Comparison of ENCODE assay signal across 18 cellular contexts in the genomic region with DNA sequence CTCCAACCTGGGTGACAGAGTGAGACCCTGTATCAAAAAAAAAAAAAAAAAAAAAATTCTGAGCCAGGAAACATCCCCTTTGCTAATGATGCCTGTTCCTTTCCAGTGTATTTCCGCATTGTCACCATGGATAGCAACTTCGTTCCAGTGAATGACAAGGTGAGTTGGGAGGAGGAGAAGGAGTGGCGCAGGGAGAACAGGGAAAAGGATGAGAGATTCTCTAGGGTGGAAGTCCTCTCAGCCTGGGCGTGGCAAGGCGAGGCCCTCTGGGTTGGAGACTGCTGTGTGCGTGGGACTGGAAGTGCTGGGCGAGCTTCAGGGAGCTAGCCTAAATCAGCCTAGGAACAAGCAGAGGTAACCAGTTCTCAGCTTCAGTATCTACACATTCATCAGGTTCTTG. TPM values are rescaled to one million over a fixed set of nuclear protein-coding genes. Genes with fewer than 3 reads are reported as not detected.
A peak's percentile ranks its signal among the peaks of the same experiment; 100 is the strongest.
DNase-seq lines count a peak whose midpoint lies in the region; TF ChIP-seq lines count a peak whose summit lies in the region.
"Had no signal": no experiment of that assay in that cellular context is flagged by ENCODE, and none has a peak within 500 bp of the region (broad histone marks: within the 10 kb centered on the region; RNA-seq: fewer than 3 reads in every experiment).

No MANE protein-coding gene starts in this region.

- peak overlapping the region; percentile 97 for H3K18ac ChIP-seq in trophoblast cell (ENCODE audit: low read length)

- WGBS in trophoblast cell (ENCODE audit: extremely low coverage, insufficient coverage, insufficient read length), result no CpG with 5 or more reads among the region's 7 CpGs
- WGBS in spleen, 5 donors, result 86 to 95% (median 91%) methylated on average over 7 of the region's 7 CpGs

- H3K9me3 ChIP-seq in trophoblast cell (ENCODE audit: insufficient read depth, low read depth, low read length) (no peaks in the 10 kb centered on the region), spleen (peaks cover 0 to 15% (median 6%) of the 10 kb centered on the region in 8 donors)
- H3K9me3 ChIP-seq: SJCRH30 had no signal

- peaks cover 4% of the 10 kb centered on the region for H3K79me2 ChIP-seq in trophoblast cell (ENCODE audit: control insufficient read depth, insufficient read depth, low read length, poor library complexity)

- peaks cover 27% of the 10 kb centered on the region for H3K79me1 ChIP-seq in trophoblast cell (ENCODE audit: low read length)

- no peak overlapping the region for H3K9ac ChIP-seq in trophoblast cell (ENCODE audit: low read length)
- H3K9ac ChIP-seq: GM23248, KMS-11 had no signal

- peak overlapping the region; percentile 91 for H3K14ac ChIP-seq in trophoblast cell (ENCODE audit: low read length)

- TF ChIP-seq CTCF in C4-2B (conservative IDR thresholded peaks at IDR 0.05) (no peak), epithelial cell of esophagus (IDR thresholded peaks at IDR 0.05; ENCODE audit: insufficient read depth, low read depth, low read length, missing control alignments) (no peak), spleen (IDR thresholded peaks at IDR 0.05 in 8 of 11, conservative IDR thresholded peaks at IDR 0.05 in 3 of 11) (no peak)

- peak overlapping the region; percentile 97 for H2BK120ac ChIP-seq in trophoblast cell (ENCODE audit: insufficient read depth, low read length, poor library complexity)

- peak overlapping the region; percentile 85 for H4K8ac ChIP-seq in trophoblast cell (ENCODE audit: low read depth, low read length)

- no peaks in the 10 kb centered on the region for H3K27me3 ChIP-seq in trophoblast cell (ENCODE audit: insufficient read depth, low read length)
- H3K27me3 ChIP-seq in spleen (replicated peaks in 1 of 7), result no peaks in the 10 kb centered on the region
- H3K27me3 ChIP-seq: SJCRH30 had no signal

- no peak overlapping the region for H2AFZ ChIP-seq in trophoblast cell (ENCODE audit: insufficient read depth, low read length, poor library complexity)
- H2AFZ ChIP-seq: GM23248 had no signal

- peak overlapping the region; percentile 96 for H2AK5ac ChIP-seq in trophoblast cell (ENCODE audit: low read length)

- H2BK12ac ChIP-seq in trophoblast cell (ENCODE audit: low read length), result peak overlapping the region; percentile 98

- H3K4me2 ChIP-seq in trophoblast cell (ENCODE audit: low read length), result no peak overlapping the region
- H3K4me2 ChIP-seq: KMS-11 had no signal

- peak overlapping the region; percentile 57 for H4K12ac ChIP-seq in trophoblast cell (ENCODE audit: low read depth, low read length)

- no peak for TF ChIP-seq POLR2A in spleen (IDR thresholded peaks at IDR 0.05)

- DNase-seq in LoVo (ENCODE audit: low spot score), result peak; percentile 36
- peak; percentile 22 for DNase-seq in epithelial cell of esophagus (ENCODE audit: low read depth)
- DNase-seq in trophoblast cell, result peak; percentile 83 to 84
- no peak for DNase-seq in foreskin melanocyte
- no peak for DNase-seq in spleen
- DNase-seq in T-helper 2 cell, result no peak
- no peak for DNase-seq in COLO829 (ENCODE audit: low spot score)
- DNase-seq: 8988T; CD4-positive, CD25-positive, alpha-beta regulatory T cell; GM23248; NCI-H345; NCI-H524 treated with DMSO at 0.1 percent for 48 hours; SJCRH30 had no signal

- peak overlapping the region; percentile 66 for H3K27ac ChIP-seq in C4-2B
- peak overlapping the region; percentile 96 for H3K27ac ChIP-seq in trophoblast cell (ENCODE audit: low read depth, low read length)
- H3K27ac ChIP-seq in spleen, result no peak overlapping the region
- H3K27ac ChIP-seq: GM23248, KMS-11, SJCRH30 had no signal

- intact Hi-C loops in spleen (cut with DNase I; ENCODE audit: low total_unique reads), result no loop called here

- H4K91ac ChIP-seq in trophoblast cell (ENCODE audit: low read depth, low read length), result peak overlapping the region; percentile 92

- H2BK5ac ChIP-seq in trophoblast cell (ENCODE audit: low read depth, low read length, poor library complexity), result peak overlapping the region; percentile 88

- H3K4me1 ChIP-seq in trophoblast cell (ENCODE audit: control insufficient read depth in 1 of 2, insufficient read depth in 2 of 2, low read length in 2 of 2) (peaks cover 27 to 30% of the 10 kb centered on the region in 2 experiments), spleen (no peaks in the 10 kb centered on the region)
- H3K4me1 ChIP-seq: SJCRH30 had no signal

- H3K36me3 ChIP-seq in trophoblast cell (ENCODE audit: control insufficient read depth in 1 of 2, insufficient read depth in 2 of 2, low read length in 2 of 2) (no peaks in the 10 kb centered on the region), spleen (no peaks in the 10 kb centered on the region)
- H3K36me3 ChIP-seq: SJCRH30 had no signal

- H3K23ac ChIP-seq in trophoblast cell (ENCODE audit: low read length), result no peak overlapping the region

- H3K4ac ChIP-seq in trophoblast cell (ENCODE audit: low read depth, low read length), result peak overlapping the region; percentile 77

- H3K4me3 ChIP-seq in epithelial cell of esophagus (ENCODE audit: low read length), result no peak overlapping the region
- H3K4me3 ChIP-seq in trophoblast cell (ENCODE audit: low read depth, low read length), result no peak overlapping the region
- no peak overlapping the region for H3K4me3 ChIP-seq in spleen
- H3K4me3 ChIP-seq: GM12878, GM23248, SJCRH30 had no signal

RNA-seq across cellular contexts. Expression of a gene that starts 7.2 kb away (rescaled TPM):
- polyA plus RNA-seq in trophoblast cell (2013), result 2.9 and 3.1 TPM in 2 replicates
- not detected for total RNA-seq in spleen
- under 1 TPM; 0.02 to 0.22 (median 0.02) TPM for polyA plus RNA-seq in spleen
- total RNA-seq: CD4-positive, CD25-positive, alpha-beta regulatory T cell; GM12878; GM23248; M059J; SJCRH30 had no signal
- polyA plus RNA-seq: AG04450; CD4-positive, CD25-positive, alpha-beta regulatory T cell; GM12878; GM23248 had no signal

Comparison
In these comparisons a context has a peak if more than half of its experiments do, and no peak if none do; other contexts are left out.
1. H3K27ac ChIP-seq: peak in C4-2B (single experiment) and trophoblast cell (single experiment); none in spleen (0 of 8).
2. DNase-seq: peak in LoVo (single experiment), epithelial cell of esophagus (single experiment) and trophoblast cell (2 of 2); none in foreskin melanocyte (single experiment), spleen (single experiment), T-helper 2 cell (0 of 5) and COLO829 (single experiment).